9 cellular contexts compared by ENCODE assay signal in the genomic region with DNA sequence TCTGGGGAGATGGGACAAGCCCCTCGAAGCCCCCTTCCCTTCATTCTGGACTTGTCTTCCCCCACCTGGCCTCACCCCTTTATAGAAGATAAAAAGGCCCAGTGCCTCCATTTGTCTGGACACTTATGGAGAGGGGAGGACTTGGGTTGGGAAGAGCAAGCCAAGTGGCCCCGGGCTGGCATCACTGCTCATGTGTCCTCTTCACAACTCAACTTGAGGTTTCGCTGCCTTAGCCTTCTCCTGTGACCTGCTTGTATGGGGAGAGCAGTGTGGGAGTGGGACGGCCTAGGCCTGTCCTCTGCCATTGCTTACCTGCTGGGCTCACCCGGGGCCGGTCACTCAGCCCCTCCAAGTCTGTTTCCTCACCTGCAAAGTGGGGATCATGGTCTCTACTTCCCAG. TPM values are rescaled to one million over a fixed set of nuclear protein-coding genes. Genes with fewer than 3 reads are reported as not detected.
DNase-seq lines count a peak whose midpoint lies in the region; ATAC-seq and TF ChIP-seq lines count a peak whose summit lies in the region.
"Had no signal": no experiment of that assay in that cellular context is flagged by ENCODE, and none has a peak within 500 bp of the region (broad histone marks: within the 10 kb centered on the region; RNA-seq: fewer than 3 reads in every experiment).

No MANE protein-coding gene starts in this region.

- peak overlapping the region; percentile 91 for H3K27ac ChIP-seq in BLaER1
- no peak overlapping the region for H3K27ac ChIP-seq in IMR-90 (ENCODE audit: insufficient read depth, low read length)
- H3K27ac ChIP-seq in body of pancreas = peak overlapping the region in 3 of 4 donors; percentile 66 to 73 (median 66)

- intact Hi-C loops in IMR-90 (cut with micrococcal nuclease) (no loop called here), body of pancreas (cut with DNase I) (no loop called here)

- H3K4me1 ChIP-seq in BLaER1 (peaks cover 79% of the 10 kb centered on the region), IMR-90 (ENCODE audit: control insufficient read depth, insufficient read depth, low read length) (peaks cover 3% of the 10 kb centered on the region; the same call in 1 of the 2 replicates), body of pancreas (peaks cover 41% of the 10 kb centered on the region)

- H2BK120ac ChIP-seq in IMR-90 (ENCODE audit: low read depth, low read length) = no peak overlapping the region

- H2BK5ac ChIP-seq in IMR-90 (ENCODE audit: low read depth, low read length, poor library complexity, severe bottlenecking) = no peak overlapping the region

- CTCF ChIA-PET in IMR-90 (lab: Yijun Ruan, JAX) = no interaction called here

- no peak for TF ChIP-seq RAD21 in IMR-90 (IDR thresholded peaks at IDR 0.05; ENCODE audit: low read length)

- BruUV-seq in IMR-90 (replicated peaks; lab: Mats Ljungman, UMichigan) = no TSS peak

- no peak overlapping the region for H3K18ac ChIP-seq in IMR-90 (ENCODE audit: low read depth, low read length)

- H2BK20ac ChIP-seq in IMR-90 (ENCODE audit: low read depth, low read length) = no peak overlapping the region

- H2BK15ac ChIP-seq in IMR-90 (ENCODE audit: low read depth, low read length) = no peak overlapping the region

- no peak for TF ChIP-seq CTCF in IMR-90 (conservative IDR thresholded peaks at IDR 0.05; ENCODE audit: low read depth, low read length)
- no peak for TF ChIP-seq CTCF in body of pancreas (IDR thresholded peaks at IDR 0.05)

- no peaks in the 10 kb centered on the region for H3K9me3 Mint-ChIP-seq in naive B cell

- peaks cover 7 to 31% (median 20%) of the 10 kb centered on the region in 3 donors for H3K27me3 Mint-ChIP-seq in naive B cell

- no peak overlapping the region for H4K91ac ChIP-seq in IMR-90 (ENCODE audit: insufficient read depth, low read depth, low read length)

- DNase-seq in IMR-90 = no peak
- DNase-seq in body of pancreas = no peak
- DNase-seq in naive B cell = no peak
- no peak for DNase-seq in HCEC 1CT

- H2AK9ac ChIP-seq in IMR-90 (replicated peaks; ENCODE audit: low read depth, low read length, poor library complexity) = peak overlapping the region; percentile 3

- 100% methylated on average over 2 of the region's 6 CpGs; no CpG with 5 or more reads in 1 of the 2 experiments for WGBS in IMR-90 (ENCODE audit: extremely low coverage in 2 of 2, insufficient read length in 1 of 2), 2 experiments
- 79 to 83% methylated on average over 5 to 6 of the region's 6 CpGs for WGBS in body of pancreas, 2 donors

- H3K4me3 Mint-ChIP-seq in naive B cell = peak overlapping the region in 6 of 8 donors; percentile 64 to 82 (median 78)

- H2AK5ac ChIP-seq in IMR-90 (ENCODE audit: low read depth, low read length) = no peak overlapping the region

- H3K36me3 ChIP-seq in BLaER1 (peaks cover 35% of the 10 kb centered on the region), IMR-90 (ENCODE audit: control insufficient read depth, insufficient read depth, low read length) (peaks cover 2% of the 10 kb centered on the region; the same call in 1 of the 2 replicates), body of pancreas (replicated peaks in 1 of 2; ENCODE audit: insufficient read depth in 1 of 2, low read depth in 2 of 2) (no peaks in the 10 kb centered on the region)

- no peak overlapping the region for H3K27ac Mint-ChIP-seq in naive B cell

- H3K27me3 ChIP-seq in BLaER1 (no peaks in the 10 kb centered on the region), IMR-90 (ENCODE audit: control insufficient read depth, insufficient read depth, low read length) (peaks cover 18% of the 10 kb centered on the region), body of pancreas (peaks cover 0 to 22% of the 10 kb centered on the region in 2 donors)

- H4K5ac ChIP-seq in IMR-90 (ENCODE audit: low read depth, low read length) = no peak overlapping the region

- H3K36me3 Mint-ChIP-seq in naive B cell = no peaks in the 10 kb centered on the region

- H3K9me3 ChIP-seq in BLaER1 = no peaks in the 10 kb centered on the region
- no peaks in the 10 kb centered on the region for H3K9me3 ChIP-seq in IMR-90 (ENCODE audit: control insufficient read depth, insufficient read depth, low read length)
- H3K9me3 ChIP-seq in body of pancreas = no peaks in the 10 kb centered on the region

- H3K9ac ChIP-seq in BLaER1 (peak overlapping the region; percentile 92), IMR-90 (ENCODE audit: low read depth, low read length) (no peak overlapping the region)

- no peak for TF ChIP-seq POLR2A in IMR-90 (IDR thresholded peaks at IDR 0.05; ENCODE audit: low read depth, low read length)
- no peak for TF ChIP-seq POLR2A in body of pancreas (IDR thresholded peaks at IDR 0.05)

- H3K56ac ChIP-seq in IMR-90 (ENCODE audit: extremely low read depth, insufficient read depth, low read length) = no peak overlapping the region

- ATAC-seq in IMR-90 (ENCODE audit: low read depth) (no peak), body of pancreas (no peak), naive B cell (ENCODE audit: low read depth in 2 of 2) (no peak), GM19324 (IDR thresholded peaks at IDR 0.05; ENCODE audit: low FRiP score, unreplicated experiment) (no peak), HG03135 (IDR thresholded peaks at IDR 0.05; ENCODE audit: unreplicated experiment) (no peak), GM21423 (IDR thresholded peaks at IDR 0.05; ENCODE audit: unreplicated experiment) (no peak)

- H4K20me1 ChIP-seq in BLaER1 = peaks cover 88% of the 10 kb centered on the region
- H4K20me1 ChIP-seq in IMR-90 (ENCODE audit: insufficient read depth, low read length) = peaks cover 24% of the 10 kb centered on the region

- H3K4me1 Mint-ChIP-seq in naive B cell = peaks cover 15 to 34% (median 22%) of the 10 kb centered on the region in 3 donors

- H3K79me1 ChIP-seq in IMR-90 (ENCODE audit: low read depth in 1 of 2, low read length in 2 of 2) = peaks cover 5 to 23% of the 10 kb centered on the region in 2 experiments; a peak in 3 of 4 replicates

- H3K4me2 ChIP-seq in BLaER1 (peak overlapping the region; percentile 97), IMR-90 (ENCODE audit: low read depth, low read length) (no peak overlapping the region; the same call in 1 of the 2 replicates)

- no peak overlapping the region for H4K8ac ChIP-seq in IMR-90 (ENCODE audit: low read depth in 2 of 2, low read length in 2 of 2)

- in situ Hi-C loops in IMR-90 (cut with MboI; ENCODE audit: low sequenced_read_pairs) = no loop called here

- H3K9me1 ChIP-seq in IMR-90 (ENCODE audit: insufficient read depth, low read length) = peaks cover 17% of the 10 kb centered on the region

- no peak overlapping the region for H3K4ac ChIP-seq in IMR-90 (ENCODE audit: low read depth, low read length)

- H3K14ac ChIP-seq in IMR-90 (replicated peaks; ENCODE audit: low read depth, low read length) = no peak overlapping the region

- peak overlapping the region; percentile 23 for H2AFZ ChIP-seq in IMR-90 (replicated peaks; ENCODE audit: low read length, poor library complexity)

- dilution Hi-C loops in IMR-90 (cut with HindIII; ENCODE audit: low sequenced_read_pairs, unreplicated experiment) = no loop called here

- POLR2A ChIA-PET in IMR-90 (lab: Charles Lee; ENCODE audit: unreplicated experiment) = no interaction called here

- H3K4me3 ChIP-seq in BLaER1 (peak overlapping the region; percentile 93), IMR-90 (ENCODE audit: insufficient read depth, low read depth, low read length) (no peak overlapping the region), body of pancreas (no peak overlapping the region)

- peak overlapping the region; percentile 14; the same call in 1 of the 2 replicates for H3K23ac ChIP-seq in IMR-90 (ENCODE audit: low read depth, low read length)

TF ChIP-seq in IMR-90, 13 proteins besides CTCF, POLR2A, EP300 and RAD21 (continues in another document):
- TF ChIP-seq, protein P1, sequence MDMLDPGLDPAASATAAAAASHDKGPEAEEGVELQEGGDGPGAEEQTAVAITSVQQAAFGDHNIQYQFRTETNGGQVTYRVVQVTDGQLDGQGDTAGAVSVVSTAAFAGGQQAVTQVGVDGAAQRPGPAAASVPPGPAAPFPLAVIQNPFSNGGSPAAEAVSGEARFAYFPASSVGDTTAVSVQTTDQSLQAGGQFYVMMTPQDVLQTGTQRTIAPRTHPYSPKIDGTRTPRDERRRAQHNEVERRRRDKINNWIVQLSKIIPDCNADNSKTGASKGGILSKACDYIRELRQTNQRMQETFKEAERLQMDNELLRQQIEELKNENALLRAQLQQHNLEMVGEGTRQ (IDR thresholded peaks at IDR 0.05; ENCODE audit: low read depth, low read length) = no peak
- TF ChIP-seq CEBPB (IDR thresholded peaks at IDR 0.05; ENCODE audit: low read depth, low read length) (no peak), FOS (IDR thresholded peaks at IDR 0.05; ENCODE audit: low read depth, low read length) (no peak)

RNA-seq across cellular contexts. Expression of a gene that starts 1.4 kb away (rescaled TPM):
- total RNA-seq in IMR-90 (2012; rRNA removed) (2.2 TPM in 2 replicates), body of pancreas (10 to 100 TPM in 1 of 2 donors, 1 to 10 TPM in 1; 8.8 to 13.2 TPM)
- polyA plus RNA-seq in IMR-90 (2012; rRNA removed) (10.0 and 10.1 TPM in 2 replicates), naive B cell (ENCODE audit: low read depth in 6 of 6) (1 to 10 TPM in 3 of 6 donors, under 1 TPM in 2, not detected in 1; 0.43 to 1.3 (median 1.1) TPM)
- 8.9 and 10.0 TPM in 2 replicates for polyA plus RNA-seq in IMR-90 (2012; cell fraction: cytosol; rRNA removed)
- 7.4 and 19.4 TPM in 2 replicates for polyA plus RNA-seq in IMR-90 (2012; cell fraction: nucleus; rRNA removed; ENCODE audit: low replicate concordance)

RNA-seq across cellular contexts. Expression of a gene that starts 6.5 kb away (rescaled TPM):
- total RNA-seq in IMR-90 (2012; rRNA removed) = not detected in 2 replicates
- 0.03 and 0.11 TPM in 2 replicates for polyA plus RNA-seq in IMR-90 (2012; rRNA removed)
- polyA plus RNA-seq in IMR-90 (2012; cell fraction: cytosol; rRNA removed) = 0.09 and 0.18 TPM in 2 replicates
- polyA plus RNA-seq in IMR-90 (2012; cell fraction: nucleus; rRNA removed; ENCODE audit: low replicate concordance) = 0.03 and 0.30 TPM in 2 replicates
- 1 to 10 TPM in 1 of 2 donors, not detected in 1; 6.3 TPM for total RNA-seq in body of pancreas
- 1 to 10 TPM in 3 of 6 donors, under 1 TPM in 2, not detected in 1; 0.25 to 4.4 (median 1.2) TPM for polyA plus RNA-seq in naive B cell (ENCODE audit: low read depth in 6 of 6)

RNA-seq across cellular contexts. Expression of a gene that starts 9.7 kb away (rescaled TPM):
- total RNA-seq in IMR-90 (2012; rRNA removed) (1.8 and 2.8 TPM in 2 replicates), body of pancreas (under 1 TPM in 1 of 2 donors, not detected in 1; 0.26 TPM)
- polyA plus RNA-seq in IMR-90 (2012; rRNA removed) (14.9 and 18.7 TPM in 2 replicates), naive B cell (ENCODE audit: low read depth in 6 of 6) (under 1 TPM in 4 of 6 donors, not detected in 2; 0.45 to 0.88 (median 0.62) TPM)
- polyA plus RNA-seq in IMR-90 (2012; cell fraction: cytosol; rRNA removed) = 17.0 and 20.3 TPM in 2 replicates
- polyA plus RNA-seq in IMR-90 (2012; cell fraction: nucleus; rRNA removed; ENCODE audit: low replicate concordance) = 21.6 and 96.5 TPM in 2 replicates

RNA-seq across cellular contexts. Expression of a gene that starts 42.2 kb away (rescaled TPM):
- total RNA-seq in IMR-90 (2012; rRNA removed) (not detected in 2 replicates), body of pancreas (10 to 100 TPM in 1 of 2 donors, 1 to 10 TPM in 1; 4.7 to 11.2 TPM)
- polyA plus RNA-seq in IMR-90 (2012; rRNA removed) (0.05 TPM in 1 of 2 replicates, not detected in the other), naive B cell (ENCODE audit: low read depth in 6 of 6) (not detected)
- polyA plus RNA-seq in IMR-90 (2012; cell fraction: cytosol; rRNA removed) = 0.03 TPM in 1 of 2 replicates, not detected in the other
- 0.15 and 0.82 TPM in 2 replicates for polyA plus RNA-seq in IMR-90 (2012; cell fraction: nucleus; rRNA removed; ENCODE audit: low replicate concordance)

RNA-seq across cellular contexts. Expression of a gene that starts 47.4 kb away (rescaled TPM):
- total RNA-seq in IMR-90 (2012; rRNA removed) (not detected in 2 replicates), body of pancreas (under 1 TPM; 0.33 to 0.78 TPM)
- polyA plus RNA-seq in IMR-90 (2012; rRNA removed) (0.07 and 0.14 TPM in 2 replicates), naive B cell (ENCODE audit: low read depth in 6 of 6) (not detected)
- 0.16 TPM in 2 replicates for polyA plus RNA-seq in IMR-90 (2012; cell fraction: cytosol; rRNA removed)
- polyA plus RNA-seq in IMR-90 (2012; cell fraction: nucleus; rRNA removed; ENCODE audit: low replicate concordance) = 0.31 and 0.32 TPM in 2 replicates
- total RNA-seq: myocyte had no signal
